In the genomic region with DNA sequence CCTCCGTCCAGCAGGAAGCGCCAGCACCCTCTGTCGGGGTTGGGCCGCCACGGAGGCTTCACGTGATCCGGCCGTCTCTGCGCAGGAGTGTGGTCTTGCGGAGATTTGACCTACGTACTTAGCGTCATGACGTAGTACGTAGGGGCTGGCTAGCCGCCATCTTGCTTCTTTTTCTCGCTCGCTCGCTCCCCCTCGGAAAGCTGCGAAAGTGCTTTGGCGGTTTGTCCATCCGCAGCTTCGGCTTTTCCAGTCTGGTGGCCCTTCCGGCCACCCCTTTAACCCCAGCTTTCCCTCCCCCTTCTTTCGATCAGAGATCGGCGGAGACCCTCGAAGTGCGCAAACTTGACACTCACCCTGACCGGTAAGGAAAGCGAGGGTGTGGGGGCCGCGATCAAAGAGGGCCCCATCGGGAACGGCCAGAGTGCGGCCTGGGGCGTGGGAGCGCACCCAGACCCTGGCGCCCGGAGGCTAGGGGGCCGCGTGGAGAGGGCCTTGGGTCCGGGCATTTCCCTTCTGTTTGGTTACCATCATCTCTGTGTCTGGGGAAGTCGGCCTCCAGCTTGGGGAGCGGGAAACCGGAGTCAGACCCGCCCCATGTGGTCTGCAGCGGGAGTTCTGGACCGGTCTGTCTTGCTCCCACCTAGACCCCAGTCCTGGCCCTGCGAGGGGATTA, we compare ENCODE assay signal across 1 cellular context.
TF ChIP-seq lines count a peak whose summit lies in the region.

A gene (plus strand): TSS at position 156 of the 673 bp plus-strand sequence. CDS start 26,559 bp downstream, outside the sequence.

TF ChIP-seq in SK-N-SH, 30 proteins besides CTCF, POLR2A, EP300 and RAD21 (continued from another document):
- TF ChIP-seq CHD2 (IDR thresholded peaks at IDR 0.05; ENCODE audit: low read length, partially characterized antibody) (peak; percentile 53), MEF2A (IDR thresholded peaks at IDR 0.05; ENCODE audit: borderline replicate concordance, low read depth) (no peak), FOSL2 (IDR thresholded peaks at IDR 0.05; ENCODE audit: borderline replicate concordance, low read depth) (no peak), EZH2phosphoT487 (IDR thresholded peaks at IDR 0.05; ENCODE audit: borderline replicate concordance, low read depth) (no peak), YY1 (IDR thresholded peaks at IDR 0.05; ENCODE audit: low read depth) (peak; percentile 90), POLR2AphosphoS5 (IDR thresholded peaks at IDR 0.05; ENCODE audit: low read depth, low read length) (peak; percentile 86), FOXM1 (IDR thresholded peaks at IDR 0.05; ENCODE audit: low read depth) (no peak), TAF1 (IDR thresholded peaks at IDR 0.05; ENCODE audit: borderline replicate concordance, low read depth, low read length) (no peak; the same call in none of the 2 replicates), TEAD4 (IDR thresholded peaks at IDR 0.05; ENCODE audit: borderline replicate concordance, insufficient read depth) (no peak), GATA2 (CRISPR knock-in tag; IDR thresholded peaks at IDR 0.05) (peak; percentile 8; the same call in 1 of the 2 replicates), FOXJ3 (CRISPR knock-in tag; IDR thresholded peaks at IDR 0.05) (no peak), NRF1 (IDR thresholded peaks at IDR 0.05; ENCODE audit: low read depth, low read length) (peak; percentile 88), ELF1 (IDR thresholded peaks at IDR 0.05) (no peak), SMC3 (IDR thresholded peaks at IDR 0.05; ENCODE audit: low read depth, low read length) (peak; percentile 40; the same call in 1 of the 2 replicates), GABPA (IDR thresholded peaks at IDR 0.05; ENCODE audit: low read depth) (no peak), JUND (IDR thresholded peaks at IDR 0.05) (no peak), RXRA (IDR thresholded peaks at IDR 0.05; ENCODE audit: borderline replicate concordance, low read depth) (no peak)
- TF ChIP-seq, protein P1, sequence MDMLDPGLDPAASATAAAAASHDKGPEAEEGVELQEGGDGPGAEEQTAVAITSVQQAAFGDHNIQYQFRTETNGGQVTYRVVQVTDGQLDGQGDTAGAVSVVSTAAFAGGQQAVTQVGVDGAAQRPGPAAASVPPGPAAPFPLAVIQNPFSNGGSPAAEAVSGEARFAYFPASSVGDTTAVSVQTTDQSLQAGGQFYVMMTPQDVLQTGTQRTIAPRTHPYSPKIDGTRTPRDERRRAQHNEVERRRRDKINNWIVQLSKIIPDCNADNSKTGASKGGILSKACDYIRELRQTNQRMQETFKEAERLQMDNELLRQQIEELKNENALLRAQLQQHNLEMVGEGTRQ (IDR thresholded peaks at IDR 0.05; ENCODE audit: borderline replicate concordance, low read depth, low read length), result peak; percentile 93
- TF ChIP-seq, protein P2, sequence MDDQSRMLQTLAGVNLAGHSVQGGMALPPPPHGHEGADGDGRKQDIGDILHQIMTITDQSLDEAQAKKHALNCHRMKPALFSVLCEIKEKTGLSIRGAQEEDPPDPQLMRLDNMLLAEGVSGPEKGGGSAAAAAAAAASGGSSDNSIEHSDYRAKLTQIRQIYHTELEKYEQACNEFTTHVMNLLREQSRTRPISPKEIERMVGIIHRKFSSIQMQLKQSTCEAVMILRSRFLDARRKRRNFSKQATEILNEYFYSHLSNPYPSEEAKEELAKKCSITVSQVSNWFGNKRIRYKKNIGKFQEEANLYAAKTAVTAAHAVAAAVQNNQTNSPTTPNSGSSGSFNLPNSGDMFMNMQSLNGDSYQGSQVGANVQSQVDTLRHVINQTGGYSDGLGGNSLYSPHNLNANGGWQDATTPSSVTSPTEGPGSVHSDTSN (IDR thresholded peaks at IDR 0.05), result no peak
- TF ChIP-seq, protein P3, sequence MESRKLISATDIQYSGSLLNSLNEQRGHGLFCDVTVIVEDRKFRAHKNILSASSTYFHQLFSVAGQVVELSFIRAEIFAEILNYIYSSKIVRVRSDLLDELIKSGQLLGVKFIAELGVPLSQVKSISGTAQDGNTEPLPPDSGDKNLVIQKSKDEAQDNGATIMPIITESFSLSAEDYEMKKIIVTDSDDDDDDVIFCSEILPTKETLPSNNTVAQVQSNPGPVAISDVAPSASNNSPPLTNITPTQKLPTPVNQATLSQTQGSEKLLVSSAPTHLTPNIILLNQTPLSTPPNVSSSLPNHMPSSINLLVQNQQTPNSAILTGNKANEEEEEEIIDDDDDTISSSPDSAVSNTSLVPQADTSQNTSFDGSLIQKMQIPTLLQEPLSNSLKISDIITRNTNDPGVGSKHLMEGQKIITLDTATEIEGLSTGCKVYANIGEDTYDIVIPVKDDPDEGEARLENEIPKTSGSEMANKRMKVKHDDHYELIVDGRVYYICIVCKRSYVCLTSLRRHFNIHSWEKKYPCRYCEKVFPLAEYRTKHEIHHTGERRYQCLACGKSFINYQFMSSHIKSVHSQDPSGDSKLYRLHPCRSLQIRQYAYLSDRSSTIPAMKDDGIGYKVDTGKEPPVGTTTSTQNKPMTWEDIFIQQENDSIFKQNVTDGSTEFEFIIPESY (IDR thresholded peaks at IDR 0.05; ENCODE audit: borderline replicate concordance, low read depth), result no peak
